ENCODE assay signal across 1 cellular context in genomic region chr11:64536396-64536935, GRCh38.
TF ChIP-seq lines count a peak whose summit lies in the region.

No MANE protein-coding gene starts in this region.

TF ChIP-seq in GM23338, 12 proteins besides CTCF, POLR2A, EP300 and RAD21 (continued from another document):
- TF ChIP-seq REST (IDR thresholded peaks at IDR 0.05; ENCODE audit: unreplicated experiment) (no peak), ZNF331 (CRISPR knock-in tag; IDR thresholded peaks at IDR 0.05; ENCODE audit: low read depth) (no peak), ZNF462 (CRISPR knock-in tag; IDR thresholded peaks at IDR 0.05) (no peak), EZH2 (IDR thresholded peaks at IDR 0.05; ENCODE audit: low read depth, unreplicated experiment) (no peak)
TF ChIP-seq in GM23338: peak in this region for 0.
